ENCODE assay signal across 8 cellular contexts in the genomic region with DNA sequence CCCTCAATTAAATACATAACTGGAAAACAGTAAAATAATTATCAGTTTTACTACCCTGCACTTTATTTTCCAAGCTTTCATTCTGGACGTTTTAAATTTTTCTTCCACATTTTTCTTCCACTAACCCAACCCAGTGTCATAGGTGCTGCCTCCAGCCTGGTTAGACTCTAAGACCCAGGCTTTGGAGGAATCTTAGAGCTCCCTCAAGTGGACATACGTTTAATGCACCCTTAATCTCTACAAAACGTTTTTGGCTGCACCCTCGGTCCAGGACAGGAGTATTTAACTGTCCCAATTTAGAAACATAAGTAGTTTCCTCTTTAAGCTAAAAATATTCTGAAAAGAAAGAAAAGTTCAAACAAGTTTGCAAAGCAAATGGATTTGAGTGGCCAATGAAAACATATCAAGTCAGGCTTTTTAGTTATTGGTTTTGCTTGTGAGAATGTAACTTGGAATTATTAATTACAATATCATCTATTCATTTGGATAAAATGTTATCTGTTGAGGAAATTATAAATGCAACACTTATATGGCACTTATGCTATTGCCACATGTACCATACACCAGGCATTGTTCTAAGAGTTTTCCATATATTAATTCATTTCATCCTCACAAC. TPM values are rescaled to one million over a fixed set of nuclear protein-coding genes. Genes with fewer than 3 reads are reported as not detected.
DNase-seq lines count a peak whose midpoint lies in the region; ATAC-seq and TF ChIP-seq lines count a peak whose summit lies in the region.

No MANE protein-coding gene starts in this region.

- intact Hi-C loops in Calu3 (cut with micrococcal nuclease; ENCODE audit: unreplicated experiment), result loop anchor here (1.0 to 10.0 kb wide), 3 partner anchors 428 to 1192 kb away; no protein-coding TSS in a partner anchor

- DNase-seq in Calu3 (peak; percentile 56), NCI-H774 (lab: John Stamatoyannopoulos, UW) (peak; percentile 47), cerebellum (ENCODE audit: low spot score) (peak; percentile 33)
- no peak for DNase-seq in activated CD4-positive, CD25-positive, alpha-beta regulatory T cell (lab: John Stamatoyannopoulos, UW)

- H3K27me3 Mint-ChIP-seq in Calu3 (ENCODE audit: unreplicated experiment), result no peaks in the 10 kb centered on the region
- H3K27me3 Mint-ChIP-seq in activated T-helper 17 cell treated with anti-CD3 and anti-CD28 coated beads, Interleukin-2, amount 50 U/mL, for 72 hours, result peaks cover 4% of the 10 kb centered on the region

- TF ChIP-seq RAD21 in liver (IDR thresholded peaks at IDR 0.05), result peak; percentile 81 to 85

- WGBS in liver, result 1% methylated on average over 4 of the region's 4 CpGs

- no peak overlapping the region for H3K27ac Mint-ChIP-seq in Calu3 (ENCODE audit: unreplicated experiment)
- no peak overlapping the region for H3K27ac Mint-ChIP-seq in activated T-helper 17 cell treated with anti-CD3 and anti-CD28 coated beads, Interleukin-2, amount 50 U/mL, for 72 hours

- H3K9me3 ChIP-seq in liver (ENCODE audit: control insufficient read depth in 4 of 4, low read length in 3 of 4), result no peaks in the 10 kb centered on the region

- H3K9me3 Mint-ChIP-seq in Calu3 (ENCODE audit: low read depth, unreplicated experiment), result no peaks in the 10 kb centered on the region
- no peaks in the 10 kb centered on the region for H3K9me3 Mint-ChIP-seq in activated T-helper 17 cell treated with anti-CD3 and anti-CD28 coated beads, Interleukin-2, amount 50 U/mL, for 72 hours

- BruUV-seq in Calu3 (replicated peaks; lab: Mats Ljungman, UMichigan), result no TSS peak

- H3K4me3 Mint-ChIP-seq in Calu3 (ENCODE audit: low read depth, unreplicated experiment), result no peak overlapping the region
- no peak overlapping the region for H3K4me3 Mint-ChIP-seq in activated T-helper 17 cell treated with anti-CD3 and anti-CD28 coated beads, Interleukin-2, amount 50 U/mL, for 72 hours

- CTCF ChIA-PET in Calu3 (lab: Charles Lee), result interaction anchor here (0.5 to 1.3 kb wide), 4 partner anchors 38 to 1192 kb away, joined by 3 to 5 read pairs (median 4); no protein-coding TSS in a partner anchor

- H3K36me3 ChIP-seq in liver (ENCODE audit: control insufficient read depth in 4 of 4, insufficient read depth in 3 of 4, low read depth in 1 of 4, low read length in 3 of 4), result no peaks in the 10 kb centered on the region

- no peak overlapping the region for H3K4me3 ChIP-seq in liver (ENCODE audit: low read depth in 1 of 3, low read length in 3 of 3)

- no peaks in the 10 kb centered on the region for H3K36me3 Mint-ChIP-seq in Calu3 (ENCODE audit: insufficient read depth, unreplicated experiment)
- no peaks in the 10 kb centered on the region for H3K36me3 Mint-ChIP-seq in activated T-helper 17 cell treated with anti-CD3 and anti-CD28 coated beads, Interleukin-2, amount 50 U/mL, for 72 hours (ENCODE audit: low read depth)

- no peak overlapping the region for H3K9ac ChIP-seq in liver (ENCODE audit: low read depth in 1 of 2, low read length in 2 of 2)

- ATAC-seq in GM19328 (IDR thresholded peaks at IDR 0.05; ENCODE audit: unreplicated experiment), result peak; percentile 83
- ATAC-seq in HG03460 (IDR thresholded peaks at IDR 0.05; ENCODE audit: unreplicated experiment), result peak; percentile 85
- no peak for ATAC-seq in activated T-helper 17 cell treated with anti-CD3 and anti-CD28 coated beads, Interleukin-2, amount 50 U/mL, for 72 hours (replicated peaks)

- no peaks in the 10 kb centered on the region for H3K4me1 Mint-ChIP-seq in Calu3 (ENCODE audit: low read depth, unreplicated experiment)
- H3K4me1 Mint-ChIP-seq in activated T-helper 17 cell treated with anti-CD3 and anti-CD28 coated beads, Interleukin-2, amount 50 U/mL, for 72 hours, result no peaks in the 10 kb centered on the region

- peak; percentile 29 for TF ChIP-seq CTCF in Calu3 (IDR thresholded peaks at IDR 0.05; ENCODE audit: unreplicated experiment)
- peak; percentile 55 for TF ChIP-seq CTCF in liver (IDR thresholded peaks at IDR 0.05; ENCODE audit: low read depth, low read length, missing input control)

- no peaks in the 10 kb centered on the region for H3K4me1 ChIP-seq in liver (ENCODE audit: control insufficient read depth in 4 of 4, insufficient read depth in 4 of 4, low read length in 3 of 4)

- H3K27me3 ChIP-seq in liver (ENCODE audit: control insufficient read depth in 4 of 4, insufficient read depth in 4 of 4, low read length in 3 of 4), result no peaks in the 10 kb centered on the region

- no peak overlapping the region for H3K27ac ChIP-seq in liver (ENCODE audit: low read depth in 1 of 2, low read length in 2 of 2)

TF ChIP-seq in liver, 16 proteins besides CTCF, POLR2A, EP300 and RAD21:
- no peak for TF ChIP-seq HNF4A (conservative IDR thresholded peaks at IDR 0.05)
- no peak for TF ChIP-seq TAF1 (conservative IDR thresholded peaks at IDR 0.05)
- no peak for TF ChIP-seq RXRA (IDR thresholded peaks at IDR 0.05)
- TF ChIP-seq, protein P1, sequence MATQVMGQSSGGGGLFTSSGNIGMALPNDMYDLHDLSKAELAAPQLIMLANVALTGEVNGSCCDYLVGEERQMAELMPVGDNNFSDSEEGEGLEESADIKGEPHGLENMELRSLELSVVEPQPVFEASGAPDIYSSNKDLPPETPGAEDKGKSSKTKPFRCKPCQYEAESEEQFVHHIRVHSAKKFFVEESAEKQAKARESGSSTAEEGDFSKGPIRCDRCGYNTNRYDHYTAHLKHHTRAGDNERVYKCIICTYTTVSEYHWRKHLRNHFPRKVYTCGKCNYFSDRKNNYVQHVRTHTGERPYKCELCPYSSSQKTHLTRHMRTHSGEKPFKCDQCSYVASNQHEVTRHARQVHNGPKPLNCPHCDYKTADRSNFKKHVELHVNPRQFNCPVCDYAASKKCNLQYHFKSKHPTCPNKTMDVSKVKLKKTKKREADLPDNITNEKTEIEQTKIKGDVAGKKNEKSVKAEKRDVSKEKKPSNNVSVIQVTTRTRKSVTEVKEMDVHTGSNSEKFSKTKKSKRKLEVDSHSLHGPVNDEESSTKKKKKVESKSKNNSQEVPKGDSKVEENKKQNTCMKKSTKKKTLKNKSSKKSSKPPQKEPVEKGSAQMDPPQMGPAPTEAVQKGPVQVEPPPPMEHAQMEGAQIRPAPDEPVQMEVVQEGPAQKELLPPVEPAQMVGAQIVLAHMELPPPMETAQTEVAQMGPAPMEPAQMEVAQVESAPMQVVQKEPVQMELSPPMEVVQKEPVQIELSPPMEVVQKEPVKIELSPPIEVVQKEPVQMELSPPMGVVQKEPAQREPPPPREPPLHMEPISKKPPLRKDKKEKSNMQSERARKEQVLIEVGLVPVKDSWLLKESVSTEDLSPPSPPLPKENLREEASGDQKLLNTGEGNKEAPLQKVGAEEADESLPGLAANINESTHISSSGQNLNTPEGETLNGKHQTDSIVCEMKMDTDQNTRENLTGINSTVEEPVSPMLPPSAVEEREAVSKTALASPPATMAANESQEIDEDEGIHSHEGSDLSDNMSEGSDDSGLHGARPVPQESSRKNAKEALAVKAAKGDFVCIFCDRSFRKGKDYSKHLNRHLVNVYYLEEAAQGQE (IDR thresholded peaks at IDR 0.05), result no peak
- TF ChIP-seq HNF4G (IDR thresholded peaks at IDR 0.05), result no peak
- TF ChIP-seq, protein P2, sequence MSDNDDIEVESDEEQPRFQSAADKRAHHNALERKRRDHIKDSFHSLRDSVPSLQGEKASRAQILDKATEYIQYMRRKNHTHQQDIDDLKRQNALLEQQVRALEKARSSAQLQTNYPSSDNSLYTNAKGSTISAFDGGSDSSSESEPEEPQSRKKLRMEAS (IDR thresholded peaks at IDR 0.05), result no peak
- TF ChIP-seq EGR1 (IDR thresholded peaks at IDR 0.05; ENCODE audit: low read depth in 2 of 2), result no peak
- TF ChIP-seq GABPA (IDR thresholded peaks at IDR 0.05 in 1 of 2, conservative IDR thresholded peaks at IDR 0.05 in 1 of 2), result no peak
- TF ChIP-seq FOXA1 (IDR thresholded peaks at IDR 0.05), result no peak
- TF ChIP-seq NR2F2 (IDR thresholded peaks at IDR 0.05), result no peak
- no peak for TF ChIP-seq FOXA2 (IDR thresholded peaks at IDR 0.05)
- TF ChIP-seq, protein P3, sequence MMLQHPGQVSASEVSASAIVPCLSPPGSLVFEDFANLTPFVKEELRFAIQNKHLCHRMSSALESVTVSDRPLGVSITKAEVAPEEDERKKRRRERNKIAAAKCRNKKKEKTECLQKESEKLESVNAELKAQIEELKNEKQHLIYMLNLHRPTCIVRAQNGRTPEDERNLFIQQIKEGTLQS (IDR thresholded peaks at IDR 0.05), result no peak
- TF ChIP-seq JUND (IDR thresholded peaks at IDR 0.05), result no peak
- TF ChIP-seq, protein P4, sequence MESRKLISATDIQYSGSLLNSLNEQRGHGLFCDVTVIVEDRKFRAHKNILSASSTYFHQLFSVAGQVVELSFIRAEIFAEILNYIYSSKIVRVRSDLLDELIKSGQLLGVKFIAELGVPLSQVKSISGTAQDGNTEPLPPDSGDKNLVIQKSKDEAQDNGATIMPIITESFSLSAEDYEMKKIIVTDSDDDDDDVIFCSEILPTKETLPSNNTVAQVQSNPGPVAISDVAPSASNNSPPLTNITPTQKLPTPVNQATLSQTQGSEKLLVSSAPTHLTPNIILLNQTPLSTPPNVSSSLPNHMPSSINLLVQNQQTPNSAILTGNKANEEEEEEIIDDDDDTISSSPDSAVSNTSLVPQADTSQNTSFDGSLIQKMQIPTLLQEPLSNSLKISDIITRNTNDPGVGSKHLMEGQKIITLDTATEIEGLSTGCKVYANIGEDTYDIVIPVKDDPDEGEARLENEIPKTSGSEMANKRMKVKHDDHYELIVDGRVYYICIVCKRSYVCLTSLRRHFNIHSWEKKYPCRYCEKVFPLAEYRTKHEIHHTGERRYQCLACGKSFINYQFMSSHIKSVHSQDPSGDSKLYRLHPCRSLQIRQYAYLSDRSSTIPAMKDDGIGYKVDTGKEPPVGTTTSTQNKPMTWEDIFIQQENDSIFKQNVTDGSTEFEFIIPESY (IDR thresholded peaks at IDR 0.05), result no peak
- TF ChIP-seq YY1 (IDR thresholded peaks at IDR 0.05), result no peak

RNA-seq across cellular contexts. Expression of a gene that starts 38.9 kb away (rescaled TPM):
- total RNA-seq in Calu3 (2022), result 2.3 and 3.8 TPM in 2 replicates
- total RNA-seq in cerebellum, result 13.5 TPM
- 1 to 10 TPM; 1.0 to 3.7 TPM for total RNA-seq in liver
- polyA plus RNA-seq in liver, result under 1 TPM; 0.18 to 0.67 TPM
- total RNA-seq in activated T-helper 17 cell treated with anti-CD3 and anti-CD28 coated beads, Interleukin-2, amount 50 U/mL, for 72 hours, result not detected

Comparison
In these comparisons a context has a peak if more than half of its experiments do, and no peak if none do; other contexts are left out.
1. DNase-seq: peak in Calu3 (single experiment), NCI-H774 (single experiment) and cerebellum (single experiment); none in activated CD4-positive, CD25-positive, alpha-beta regulatory T cell (0 of 4).